In genomic region chr1:2110738-2111673, GRCh38 we compare ENCODE assay signal across 15 cellular contexts.
DNase-seq lines count a peak whose midpoint lies in the region; ATAC-seq, FAIRE-seq and TF ChIP-seq lines count a peak whose summit lies in the region.
"Had no signal": no experiment of that assay in that cellular context is flagged by ENCODE, and none has a peak within 500 bp of the region (broad histone marks: within the 10 kb centered on the region; RNA-seq: fewer than 3 reads in every experiment).

No MANE protein-coding gene starts in this region.

- CTCF ChIA-PET in Calu3 (lab: Charles Lee), result interaction anchor here (0.6 kb wide), 1 partner anchor 11 kb away, joined by 3 read pairs; no protein-coding TSS in a partner anchor
- CTCF ChIA-PET in HepG2 (lab: Yijun Ruan, JAX; ENCODE audit: low intra/inter-chr PET ratio, low total read pairs), result no interaction called here
- CTCF ChIA-PET in activated CD4-positive, alpha-beta T cell treated with anti-CD3 and anti-CD28 coated beads for 36 hours (lab: Charles Lee), result no interaction called here

- no peak for TF ChIP-seq CTCF in Calu3 (IDR thresholded peaks at IDR 0.05; ENCODE audit: unreplicated experiment)
- TF ChIP-seq CTCF in chondrocyte (IDR thresholded peaks at IDR 0.05), result no peak
- no peak for TF ChIP-seq CTCF in HepG2 (CRISPR knock-in tag; IDR thresholded peaks at IDR 0.05)

- H3K36me3 ChIP-seq in HepG2 (replicated peaks in 1 of 2; ENCODE audit: control insufficient read depth in 1 of 2, insufficient read depth in 2 of 2, low read length in 2 of 2), result peaks cover 5 to 10% of the 10 kb centered on the region in 2 experiments; a peak in 4 of 5 replicates

- no peaks in the 10 kb centered on the region for H3K27me3 ChIP-seq in HepG2 (ENCODE audit: control insufficient read depth in 1 of 2, insufficient read depth in 2 of 2, low read length in 2 of 2)

- no peak overlapping the region for H2AFZ ChIP-seq in HepG2 (ENCODE audit: low read length)

- TF ChIP-seq EP300 in HepG2 (IDR thresholded peaks at IDR 0.05; ENCODE audit: low read depth in 2 of 2, low read length in 2 of 2) (no peak), HepG2 (CRISPR knock-in tag; IDR thresholded peaks at IDR 0.05; ENCODE audit: borderline replicate concordance) (no peak)

- H3K27me3 Mint-ChIP-seq in Calu3 (ENCODE audit: unreplicated experiment), result no peaks in the 10 kb centered on the region
- H3K27me3 Mint-ChIP-seq in chondrocyte (ENCODE audit: low read depth), result peaks cover 14% of the 10 kb centered on the region
- no peaks in the 10 kb centered on the region for H3K27me3 Mint-ChIP-seq in stimulated activated naive B cell treated with anti-CD40 and anti-IgM and Interleukin-4, amounts not matched to agents 10 μg/mL and 1 μg/mL and 100 μg/mL, for 72 hours
- no peaks in the 10 kb centered on the region for H3K27me3 Mint-ChIP-seq in activated CD4-positive, alpha-beta T cell treated with anti-CD3 and anti-CD28 coated beads for 36 hours

- no peak overlapping the region for H3K4me2 ChIP-seq in HepG2 (ENCODE audit: low read depth, low read length)

- ATAC-seq in HepG2 (no peak), HG02759 (IDR thresholded peaks at IDR 0.05; ENCODE audit: unreplicated experiment) (no peak)
- no peak for ATAC-seq in stimulated activated naive B cell treated with anti-CD40 and anti-IgM and Interleukin-4, amounts not matched to agents 10 μg/mL and 1 μg/mL and 100 μg/mL, for 72 hours (replicated peaks)
- ATAC-seq in activated CD4-positive, alpha-beta T cell treated with anti-CD3 and anti-CD28 coated beads for 36 hours, result no peak

- DNase-seq in Calu3, result no peak
- DNase-seq in chondrocyte (ENCODE audit: low spot score), result peak; percentile 78
- DNase-seq in HepG2 (ENCODE audit: low spot score), result no peak
- DNase-seq in stimulated activated naive B cell treated with anti-CD40 and anti-IgM and Interleukin-4, amounts not matched to agents 10 μg/mL and 1 μg/mL and 100 μg/mL, for 72 hours, result no peak
- no peak for DNase-seq in COLO829 (ENCODE audit: low spot score)
- no peak for DNase-seq in activated CD4-positive, alpha-beta T cell treated with anti-CD3 and anti-CD28 coated beads for 36 hours
- DNase-seq: Caco-2, DMS53, H7, MM.1S, NCI-H1105, NCI-H1694 treated with DMSO at 0.1 percent for 48 hours, NCI-H446 treated with DMSO at 0.1 percent for 48 hours had no signal

- H3K4me1 ChIP-seq in HepG2 (ENCODE audit: insufficient read depth, low read length), result no peaks in the 10 kb centered on the region
- H3K4me1 ChIP-seq: Caco-2 had no signal

- H3K4me3 Mint-ChIP-seq in Calu3 (ENCODE audit: low read depth, unreplicated experiment), result no peak overlapping the region
- no peak overlapping the region for H3K4me3 Mint-ChIP-seq in chondrocyte (ENCODE audit: unreplicated experiment)
- H3K4me3 Mint-ChIP-seq in stimulated activated naive B cell treated with anti-CD40 and anti-IgM and Interleukin-4, amounts not matched to agents 10 μg/mL and 1 μg/mL and 100 μg/mL, for 72 hours, result peak overlapping the region in 1 of 2 donors; percentile 27
- no peak overlapping the region for H3K4me3 Mint-ChIP-seq in activated CD4-positive, alpha-beta T cell treated with anti-CD3 and anti-CD28 coated beads for 36 hours

- H3K79me2 ChIP-seq in HepG2 (ENCODE audit: insufficient read depth, low read length), result no peaks in the 10 kb centered on the region

- no peak for TF ChIP-seq RAD21 in HepG2 (CRISPR knock-in tag; IDR thresholded peaks at IDR 0.05)

- no peak for FAIRE-seq in HepG2 (lab: Jason Lieb, UNC)

- in situ Hi-C loops in HepG2 (cut with HindIII; ENCODE audit: extremely low pct_ligation_motif_present, low pct_unique_long_range_greater_than_20kb), result no loop called here

- intact Hi-C loops in Calu3 (cut with micrococcal nuclease; ENCODE audit: unreplicated experiment), result no loop called here
- intact Hi-C loops in HepG2 (cut with micrococcal nuclease; ENCODE audit: unreplicated experiment), result no loop called here
- intact Hi-C loops in activated CD4-positive, alpha-beta T cell treated with anti-CD3 and anti-CD28 coated beads for 36 hours (cut with DNase I, micrococcal nuclease), result no loop called here

- H3K27ac Mint-ChIP-seq in Calu3 (ENCODE audit: unreplicated experiment) (peak overlapping the region; percentile 34), chondrocyte (ENCODE audit: unreplicated experiment) (no peak overlapping the region)
- peak overlapping the region; percentile 59 for H3K27ac Mint-ChIP-seq in stimulated activated naive B cell treated with anti-CD40 and anti-IgM and Interleukin-4, amounts not matched to agents 10 μg/mL and 1 μg/mL and 100 μg/mL, for 72 hours
- H3K27ac Mint-ChIP-seq in activated CD4-positive, alpha-beta T cell treated with anti-CD3 and anti-CD28 coated beads for 36 hours, result no peak overlapping the region

- no peaks in the 10 kb centered on the region for H4K20me1 ChIP-seq in HepG2 (ENCODE audit: insufficient read depth, low read length)

- H3K9ac ChIP-seq in HepG2 (ENCODE audit: insufficient read depth, low read depth, low read length), result no peak overlapping the region

- no peaks in the 10 kb centered on the region for H3K9me3 ChIP-seq in HepG2 (ENCODE audit: low read length)
- H3K9me3 ChIP-seq: Caco-2 had no signal

- POLR2A ChIA-PET in HepG2 (lab: Yijun Ruan, JAX), result no interaction called here
- POLR2A ChIA-PET in activated CD4-positive, alpha-beta T cell treated with anti-CD3 and anti-CD28 coated beads for 36 hours (lab: Charles Lee), result no interaction called here

- no TSS peak for BruUV-seq in Calu3 (replicated peaks; lab: Mats Ljungman, UMichigan)
- BruUV-seq in HepG2 (replicated peaks; lab: Mats Ljungman, UMichigan), result no TSS peak

- H3K9me3 Mint-ChIP-seq in Calu3 (ENCODE audit: low read depth, unreplicated experiment), result no peaks in the 10 kb centered on the region
- no peaks in the 10 kb centered on the region for H3K9me3 Mint-ChIP-seq in chondrocyte (ENCODE audit: low read depth)
- no peaks in the 10 kb centered on the region for H3K9me3 Mint-ChIP-seq in stimulated activated naive B cell treated with anti-CD40 and anti-IgM and Interleukin-4, amounts not matched to agents 10 μg/mL and 1 μg/mL and 100 μg/mL, for 72 hours
- H3K9me3 Mint-ChIP-seq in activated CD4-positive, alpha-beta T cell treated with anti-CD3 and anti-CD28 coated beads for 36 hours (ENCODE audit: low read depth), result no peaks in the 10 kb centered on the region

- H3K4me1 Mint-ChIP-seq in Calu3 (ENCODE audit: low read depth, unreplicated experiment), result no peaks in the 10 kb centered on the region
- H3K4me1 Mint-ChIP-seq in chondrocyte (ENCODE audit: low read depth), result peaks cover 4% of the 10 kb centered on the region
- peaks cover 13 to 40% of the 10 kb centered on the region in 2 donors for H3K4me1 Mint-ChIP-seq in stimulated activated naive B cell treated with anti-CD40 and anti-IgM and Interleukin-4, amounts not matched to agents 10 μg/mL and 1 μg/mL and 100 μg/mL, for 72 hours
- H3K4me1 Mint-ChIP-seq in activated CD4-positive, alpha-beta T cell treated with anti-CD3 and anti-CD28 coated beads for 36 hours, result peaks cover 3% of the 10 kb centered on the region

- 99% methylated on average over 16 of the region's 28 CpGs for WGBS in HepG2 (ENCODE audit: low lambda C conversion rate)

- H3K36me3 Mint-ChIP-seq in Calu3 (ENCODE audit: insufficient read depth, unreplicated experiment) (no peaks in the 10 kb centered on the region), chondrocyte (ENCODE audit: low read depth) (no peaks in the 10 kb centered on the region)
- H3K36me3 Mint-ChIP-seq in stimulated activated naive B cell treated with anti-CD40 and anti-IgM and Interleukin-4, amounts not matched to agents 10 μg/mL and 1 μg/mL and 100 μg/mL, for 72 hours, result peaks cover 9 to 22% of the 10 kb centered on the region in 2 donors
- no peaks in the 10 kb centered on the region for H3K36me3 Mint-ChIP-seq in activated CD4-positive, alpha-beta T cell treated with anti-CD3 and anti-CD28 coated beads for 36 hours (ENCODE audit: low read depth)

- TF ChIP-seq POLR2A in HepG2 (IDR thresholded peaks at IDR 0.05; ENCODE audit: insufficient read depth in 1 of 2, low read depth in 2 of 2, low read length in 2 of 2), result no peak

- no peak overlapping the region for H3K4me3 ChIP-seq in HepG2 (replicated peaks in 1 of 3; ENCODE audit: insufficient read depth in 1 of 3, low read depth in 2 of 3, low read length in 3 of 3)

- H3K27ac ChIP-seq in HepG2 (ENCODE audit: extremely low read length, insufficient read depth, low read length), result no peak overlapping the region
- H3K27ac ChIP-seq: C4-2B had no signal

TF ChIP-seq in HepG2, 621 proteins besides CTCF, POLR2A, EP300 and RAD21:
- TF ChIP-seq THRA (CRISPR knock-in tag; IDR thresholded peaks at IDR 0.05; ENCODE audit: borderline replicate concordance) (no peak), AGO2 (optimal IDR thresholded peaks at IDR 0.05; ENCODE audit: low read depth, low read length) (peak; percentile 24)
TF ChIP-seq in HepG2: peak in this region for 1.

Comparison
In these comparisons a context has a peak if more than half of its experiments do, and no peak if none do; other contexts are left out.
1. H3K27ac Mint-ChIP-seq: peak in Calu3 (single experiment) and stimulated activated naive B cell treated with anti-CD40 and anti-IgM and Interleukin-4, amounts not matched to agents 10 μg/mL and 1 μg/mL and 100 μg/mL, for 72 hours (single experiment); none in chondrocyte (single experiment) and activated CD4-positive, alpha-beta T cell treated with anti-CD3 and anti-CD28 coated beads for 36 hours (single experiment).